14 cellular contexts compared by ENCODE assay signal in the genomic region with DNA sequence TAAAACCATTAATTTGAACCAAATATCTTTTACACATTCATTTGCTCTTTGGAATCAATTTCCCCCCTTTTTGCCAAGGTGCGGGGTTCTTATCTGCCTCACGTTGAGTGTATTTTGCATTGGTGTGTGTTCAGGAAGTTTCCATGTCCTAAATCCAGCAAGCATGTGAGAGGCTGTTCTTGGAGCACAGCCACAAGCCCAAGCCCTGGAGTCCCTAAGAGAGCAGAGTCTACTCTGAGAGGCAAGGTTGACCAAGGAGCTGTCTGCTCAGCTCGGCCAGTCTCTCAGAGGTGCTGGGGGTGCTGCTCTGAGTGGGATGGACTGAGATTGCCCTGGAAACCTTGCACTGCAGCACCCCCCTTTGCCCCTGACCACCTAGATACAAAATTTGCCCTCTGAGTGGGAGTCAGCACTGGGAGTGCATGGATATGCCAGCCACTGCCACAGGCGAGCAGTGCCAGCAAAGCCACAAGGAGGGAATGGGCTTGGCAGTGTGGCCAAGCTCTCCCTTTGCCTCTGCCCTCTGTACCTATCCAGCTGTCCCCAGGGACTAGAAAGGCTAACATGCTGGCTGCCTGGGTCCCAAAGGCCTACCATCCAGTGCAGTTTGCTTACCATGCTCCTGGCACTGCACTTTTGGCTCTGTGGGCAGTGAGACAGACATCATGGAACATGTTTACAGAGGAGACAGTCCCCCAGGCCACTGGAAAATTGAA. TPM values are rescaled to one million over a fixed set of nuclear protein-coding genes. Genes with fewer than 3 reads are reported as not detected.
A peak's percentile ranks its signal among the peaks of the same experiment; 100 is the strongest.
DNase-seq lines count a peak whose midpoint lies in the region; ATAC-seq and TF ChIP-seq lines count a peak whose summit lies in the region.
"Had no signal": no experiment of that assay in that cellular context is flagged by ENCODE, and none has a peak within 500 bp of the region (broad histone marks: within the 10 kb centered on the region; RNA-seq: fewer than 3 reads in every experiment).

No MANE protein-coding gene starts in this region.

- no peaks in the 10 kb centered on the region for H3K27me3 Mint-ChIP-seq in T-helper 17 cell

- H3K27me3 ChIP-seq in BLaER1 (no peaks in the 10 kb centered on the region), heart right ventricle (no peaks in the 10 kb centered on the region), osteoblast (ENCODE audit: insufficient read depth, low read length) (no peaks in the 10 kb centered on the region), BE2C (no peaks in the 10 kb centered on the region)

- DNase-seq in T-helper 17 cell (no peak), heart right ventricle (peak; percentile 45 to 48), osteoblast (ENCODE audit: insufficient read length, low spot score, missing footprints) (peak; percentile 53), BE2C (no peak), mesenteric fat pad (ENCODE audit: low spot score) (no peak), NCI-H226 (no peak)
- no peak for DNase-seq in stimulated activated CD4-positive, alpha-beta T cell treated with anti-CD3 and anti-CD28 coated beads, Interleukin-15, amount 100 ng/mL, for 24 hours
- DNase-seq: head of caudate nucleus; lower lobe of right lung; NCI-H1092; NCI-H510A; stimulated activated CD4-positive, alpha-beta T cell treated with anti-CD3 and anti-CD28 coated beads, Interleukin-2, amount 100 ng/mL, for 24 hours had no signal

- peaks cover 5% of the 10 kb centered on the region for H3K4me1 Mint-ChIP-seq in T-helper 17 cell

- peaks cover 85% of the 10 kb centered on the region for H3K36me3 ChIP-seq in BLaER1
- peaks cover 0 to 59% (median 23%) of the 10 kb centered on the region in 9 donors for H3K36me3 ChIP-seq in heart right ventricle
- peaks cover 45% of the 10 kb centered on the region for H3K36me3 ChIP-seq in osteoblast (ENCODE audit: insufficient read depth, low read length)
- peaks cover 39% of the 10 kb centered on the region for H3K36me3 ChIP-seq in BE2C

- TF ChIP-seq CTCF in heart right ventricle (IDR thresholded peaks at IDR 0.05) (no peak), osteoblast (IDR thresholded peaks at IDR 0.05; ENCODE audit: extremely low read depth, low read depth, low read length) (no peak), BE2C (IDR thresholded peaks at IDR 0.05; ENCODE audit: low read depth, low read length) (no peak)

- H3K27ac ChIP-seq in BLaER1 (peak overlapping the region; percentile 16; the same call in 1 of the 2 replicates), heart right ventricle (peak overlapping the region; percentile 1 to 82 (median 69)), osteoblast (ENCODE audit: low read depth, low read length) (no peak overlapping the region)
- H3K27ac ChIP-seq: lower lobe of right lung, parathyroid adenoma had no signal

- H3K4me2 ChIP-seq in BLaER1 (no peak overlapping the region), osteoblast (ENCODE audit: insufficient read depth, low read length) (no peak overlapping the region)

- peaks cover 11% of the 10 kb centered on the region for H3K4me1 ChIP-seq in BLaER1
- H3K4me1 ChIP-seq in heart right ventricle: peaks cover 6 to 22% (median 15%) of the 10 kb centered on the region in 9 donors
- H3K4me1 ChIP-seq in osteoblast (ENCODE audit: insufficient read depth, low read length): no peaks in the 10 kb centered on the region
- H3K4me1 ChIP-seq in BE2C: no peaks in the 10 kb centered on the region
- H3K4me1 ChIP-seq: lower lobe of right lung, parathyroid adenoma had no signal

- peaks cover under 1% of the 10 kb centered on the region for H3K79me2 ChIP-seq in osteoblast (ENCODE audit: insufficient read depth, low read length)
- H3K79me2 ChIP-seq: parathyroid adenoma had no signal

- H3K9me3 ChIP-seq in BLaER1: no peaks in the 10 kb centered on the region
- H3K9me3 ChIP-seq in T-helper 17 cell (ENCODE audit: control insufficient read depth, low read length, poor library complexity, severe bottlenecking): no peaks in the 10 kb centered on the region
- H3K9me3 ChIP-seq in heart right ventricle: no peaks in the 10 kb centered on the region
- H3K9me3 ChIP-seq in osteoblast (ENCODE audit: low read depth, low read length): no peaks in the 10 kb centered on the region
- H3K9me3 ChIP-seq in BE2C: no peaks in the 10 kb centered on the region
- H3K9me3 ChIP-seq: lower lobe of right lung had no signal

- H3K27ac Mint-ChIP-seq in T-helper 17 cell: peak overlapping the region; percentile 72

- no peak overlapping the region for H3K4me3 Mint-ChIP-seq in T-helper 17 cell

- H3K36me3 Mint-ChIP-seq in T-helper 17 cell (ENCODE audit: low read depth): peaks cover 3% of the 10 kb centered on the region

- intact Hi-C loops in heart right ventricle (cut with DNase I): no loop called here

- 14 to 18% methylated on average over 4 of the region's 4 CpGs for WGBS in heart right ventricle, 2 donors

- peak; percentile 13 for ATAC-seq in T-helper 17 cell
- peak; percentile 66 to 93 (median 86) for ATAC-seq in heart right ventricle

- H2AFZ ChIP-seq in osteoblast (ENCODE audit: low read length): no peak overlapping the region
- H2AFZ ChIP-seq: parathyroid adenoma had no signal

- peak overlapping the region; percentile 46; the same call in 1 of the 2 replicates for H3K9ac ChIP-seq in BLaER1
- H3K9ac ChIP-seq: parathyroid adenoma had no signal

- H3K4me3 ChIP-seq in BLaER1: no peak overlapping the region
- H3K4me3 ChIP-seq in heart right ventricle: no peak overlapping the region
- no peak overlapping the region for H3K4me3 ChIP-seq in osteoblast (ENCODE audit: insufficient read depth, low read length)
- no peak overlapping the region for H3K4me3 ChIP-seq in BE2C (ENCODE audit: low read depth, low read length)
- H3K4me3 ChIP-seq: lower lobe of right lung had no signal

- H4K20me1 ChIP-seq in BLaER1 (peaks cover 60% of the 10 kb centered on the region), osteoblast (ENCODE audit: insufficient read depth, low read length) (peaks cover 9% of the 10 kb centered on the region)

RNA-seq across cellular contexts. Expression of gene FAM193A, which starts 20.5 kb away (rescaled TPM):
- total RNA-seq in T-helper 17 cell: 10 to 100 TPM; 34.8 to 39.8 TPM
- total RNA-seq in heart right ventricle: 10 to 100 TPM; 12.6 to 20.6 (median 16.3) TPM
- 10 to 100 TPM in 1 of 2 donors, 1 to 10 TPM in 1; 7.5 to 14.3 TPM for polyA plus RNA-seq in heart right ventricle
- 22.4 and 23.2 TPM in 2 replicates for total RNA-seq in osteoblast
- 16.7 TPM for polyA plus RNA-seq in BE2C (2012; ENCODE audit: insufficient read depth, insufficient read length, low read depth)
- 25.3 TPM for total RNA-seq in mesenteric fat pad

RNA-seq across cellular contexts. Expression of gene RNF4, which starts 47.1 kb away (rescaled TPM):
- total RNA-seq in T-helper 17 cell (100 to 1,000 TPM; 102 to 117 TPM), heart right ventricle (10 to 100 TPM; 27.4 to 42.1 (median 30.6) TPM), osteoblast (68.8 and 76.0 TPM in 2 replicates), mesenteric fat pad (48.6 TPM)
- 10 to 100 TPM; 13.4 to 19.3 TPM for polyA plus RNA-seq in heart right ventricle
- 49.0 TPM for polyA plus RNA-seq in BE2C (2012; ENCODE audit: insufficient read depth, insufficient read length, low read depth)

Comparison
In these comparisons a context has a peak if more than half of its experiments do, and no peak if none do; other contexts are left out.
1. DNase-seq: peak in heart right ventricle (2 of 2) and osteoblast (single experiment); none in T-helper 17 cell (0 of 3), BE2C (single experiment), mesenteric fat pad (single experiment), stimulated activated CD4-positive, alpha-beta T cell treated with anti-CD3 and anti-CD28 coated beads, Interleukin-15, amount 100 ng/mL, for 24 hours (single experiment) and NCI-H226 (single experiment).